In genomic region chr6:3340358-3340798, GRCh38 we compare ENCODE assay signal across 13 cellular contexts.
DNase-seq lines count a peak whose midpoint lies in the region; ATAC-seq, FAIRE-seq and TF ChIP-seq lines count a peak whose summit lies in the region.
"Had no signal": no experiment of that assay in that cellular context is flagged by ENCODE, and none has a peak within 500 bp of the region (broad histone marks: within the 10 kb centered on the region; RNA-seq: fewer than 3 reads in every experiment).

No MANE protein-coding gene starts in this region.

- peak overlapping the region; percentile 93 for H2AFZ ChIP-seq in K562 (ENCODE audit: low read depth, low read length)

- TF ChIP-seq CTCF in AG10803 (conservative IDR thresholded peaks at IDR 0.05; ENCODE audit: low read length) (no peak), K562 (IDR thresholded peaks at IDR 0.05 in 2 of 3, conservative IDR thresholded peaks at IDR 0.05 in 1 of 3; ENCODE audit: insufficient read depth in 2 of 3, low read depth in 1 of 3, low read length in 3 of 3) (no peak)

- DNase-seq in AG10803 (ENCODE audit: low read depth) (peak; percentile 93), K562 (ENCODE audit: extremely low read depth in 1 of 4, low spot score in 3 of 4) (no peak), iris pigment epithelial cell (ENCODE audit: low read depth) (peak; percentile 22), sciatic nerve (ENCODE audit: low spot score) (no peak), kidney tubule cell (ENCODE audit: low spot score) (no peak), GM19238 (ENCODE audit: insufficient read length, low spot score) (no peak), NCI-H748 (lab: John Stamatoyannopoulos, UW; ENCODE audit: unreplicated experiment) (no peak)
- DNase-seq: activated naive CD4-positive, alpha-beta T cell treated with anti-CD3 and anti-CD28 coated beads, Interleukin-2, amount 10 ng/mL, durations not matched to agents 7 days and 5 days; NCI-H1092; NCI-H446; stimulated activated naive CD8-positive, alpha-beta T cell treated with anti-CD3 and anti-CD28 coated beads, Interleukin-15, amount 100 ng/mL, for 72 hours had no signal

- H3K36me3 ChIP-seq in K562 (ENCODE audit: control insufficient read depth, insufficient read depth, low read length), result no peaks in the 10 kb centered on the region

- no peak overlapping the region; the same call in 2 of the 3 replicates for H3K27ac ChIP-seq in K562 (ENCODE audit: extremely low read depth, low read depth, low read length)
- H3K27ac ChIP-seq: VCaP had no signal

- H3K9me1 ChIP-seq in K562 (ENCODE audit: control insufficient read depth, insufficient read depth, low read length), result no peaks in the 10 kb centered on the region

- no peak for TF ChIP-seq EP300 in K562 (IDR thresholded peaks at IDR 0.05; ENCODE audit: low read length)

- CTCF ChIA-PET in K562 (lab: Yijun Ruan, JAX; ENCODE audit: low intra/inter-chr PET ratio), result no interaction called here

- no peak overlapping the region; a peak in 1 of 4 replicates for H3K9ac ChIP-seq in K562 (ENCODE audit: insufficient read depth in 1 of 2, low read depth in 2 of 2, low read length in 2 of 2)

- 0 out of 3 replicates have a peak, but pooled peaks have one; percentile 4 for ATAC-seq in K562
- peak; percentile 85 for ATAC-seq in sciatic nerve
- no peak for ATAC-seq in HG03139 (IDR thresholded peaks at IDR 0.05; ENCODE audit: unreplicated experiment)
- ATAC-seq: stimulated activated naive CD8-positive, alpha-beta T cell treated with anti-CD3 and anti-CD28 coated beads, Interleukin-15, amount 100 ng/mL, for 72 hours had no signal

- intact Hi-C loops in K562 (cut with micrococcal nuclease), result loop anchor here (2.0 kb wide), 1 partner anchor 14 kb away; no protein-coding TSS in a partner anchor
- intact Hi-C loops in sciatic nerve (cut with DNase I), result no loop called here

- in situ Hi-C loops in K562 (cut with MboI), result no loop called here

- WGBS in K562 (ENCODE audit: insufficient coverage, low coverage, missing lambda C conversion rate), result 49% methylated on average over 12 of the region's 12 CpGs

- no peak for FAIRE-seq in K562 (lab: Jason Lieb, UNC)

- POLR2A ChIA-PET in K562 (lab: Yijun Ruan, JAX), result interaction anchor here (1.2 to 2.9 kb wide), 5 partner anchors 8 to 13 kb away, joined by 3 to 14 read pairs (median 5); no protein-coding TSS in a partner anchor

- no peak overlapping the region for H3K4me2 ChIP-seq in K562 (ENCODE audit: insufficient read depth, low read length)

- no peak for TF ChIP-seq RAD21 in K562 (CRISPR knock-in tag; conservative IDR thresholded peaks at IDR 0.05 in 1 of 2, IDR thresholded peaks at IDR 0.05 in 1 of 2)

- no peak overlapping the region for H3K4me3 ChIP-seq in AG10803 (ENCODE audit: low read length)
- no peak overlapping the region for H3K4me3 ChIP-seq in K562

- H4K20me1 ChIP-seq in K562 (replicated peaks; ENCODE audit: control insufficient read depth, insufficient read depth, low read length), result no peaks in the 10 kb centered on the region

- no peaks in the 10 kb centered on the region for H3K9me3 ChIP-seq in K562 (replicated peaks; ENCODE audit: control insufficient read depth, insufficient read depth, low read depth, low read length)

- peaks cover 10 to 44% of the 10 kb centered on the region in 2 experiments for H3K4me1 ChIP-seq in K562 (replicated peaks in 1 of 2; ENCODE audit: control insufficient read depth in 2 of 2, insufficient read depth in 2 of 2, low read length in 2 of 2)

- TF ChIP-seq POLR2A in K562 (conservative IDR thresholded peaks at IDR 0.05), result no peak

- no peaks in the 10 kb centered on the region for H3K79me2 ChIP-seq in K562 (ENCODE audit: control insufficient read depth, insufficient read depth, low read length)

- H3K27me3 ChIP-seq in K562 (ENCODE audit: control insufficient read depth in 2 of 2, insufficient read depth in 2 of 2, low read length in 2 of 2), result no peaks in the 10 kb centered on the region

- BruUV-seq in K562 (replicated peaks; lab: Mats Ljungman, UMichigan), result no TSS peak

TF ChIP-seq in K562, 482 proteins besides CTCF, POLR2A, EP300 and RAD21:
- TF ChIP-seq ZKSCAN1 (IDR thresholded peaks at IDR 0.05; ENCODE audit: low read depth, low read length) (no peak), RUNX1 (IDR thresholded peaks at IDR 0.05; ENCODE audit: low read depth) (no peak), CEBPB (tag; IDR thresholded peaks at IDR 0.05) (peak; percentile 60; the same call in 1 of the 2 replicates), CEBPG (CRISPR knock-in tag; IDR thresholded peaks at IDR 0.05) (peak; percentile 84), CEBPG (tag; conservative IDR thresholded peaks at IDR 0.05 in 1 of 2, IDR thresholded peaks at IDR 0.05 in 1 of 2) (peak; percentile 42 to 77; a peak in 3 of 4 replicates), ARID1B (IDR thresholded peaks at IDR 0.05) (peak; percentile 14; the same call in 1 of the 2 replicates), RBM39 (optimal IDR thresholded peaks at IDR 0.05; ENCODE audit: low read depth, low read length) (no peak), RBM14 (IDR thresholded peaks at IDR 0.05; ENCODE audit: borderline replicate concordance, insufficient read depth, low read depth, low read length) (no peak), ZNF197 (CRISPR knock-in tag; IDR thresholded peaks at IDR 0.05; ENCODE audit: low read depth) (no peak), TRIM24 (IDR thresholded peaks at IDR 0.05) (peak in 1 of 2 experiments; percentile 11; a peak in 1 of 4 replicates), GABPA (tag; conservative IDR thresholded peaks at IDR 0.05; ENCODE audit: low read depth) (0 out of 2 replicates have a peak, but pooled peaks have one; percentile 3), ATF3 (IDR thresholded peaks at IDR 0.05) (peak; percentile 12; the same call in 1 of the 2 replicates), ATF3 (CRISPR knock-in tag; conservative IDR thresholded peaks at IDR 0.05) (no peak), ZNF431 (CRISPR knock-in tag; IDR thresholded peaks at IDR 0.05) (no peak), L3MBTL2 (IDR thresholded peaks at IDR 0.05) (peak; percentile 52; the same call in 1 of the 2 replicates), KLF13 (tag; IDR thresholded peaks at IDR 0.05; ENCODE audit: borderline replicate concordance, low read depth) (no peak), ATF7 (IDR thresholded peaks at IDR 0.05) (0 out of 2 replicates have a peak, but pooled peaks have one; percentile 8), SRSF3 (IDR thresholded peaks at IDR 0.05; ENCODE audit: insufficient read depth, low read length) (no peak), CREBBP (IDR thresholded peaks at IDR 0.05; ENCODE audit: low read depth, low read length) (no peak), TAF7 (tag; IDR thresholded peaks at IDR 0.05) (no peak), GTF3C2 (IDR thresholded peaks at IDR 0.05; ENCODE audit: borderline replicate concordance, extremely low read depth, insufficient read length) (no peak), TCF3 (CRISPR knock-in tag; IDR thresholded peaks at IDR 0.05) (peak; percentile 38; the same call in 1 of the 2 replicates), POLR2B (IDR thresholded peaks at IDR 0.05; ENCODE audit: low read depth, partially characterized antibody) (no peak), NFYB (IDR thresholded peaks at IDR 0.05; ENCODE audit: extremely low read depth, insufficient read length) (no peak), NCOA1 (IDR thresholded peaks at IDR 0.05; ENCODE audit: low read depth) (no peak)

Comparison
In these comparisons a context has a peak if more than half of its experiments do, and no peak if none do; other contexts are left out.
1. DNase-seq: peak in AG10803 (single experiment) and iris pigment epithelial cell (single experiment); none in K562 (0 of 4), sciatic nerve (single experiment), kidney tubule cell (single experiment), GM19238 (single experiment) and NCI-H748 (single experiment).